In the genomic region with DNA sequence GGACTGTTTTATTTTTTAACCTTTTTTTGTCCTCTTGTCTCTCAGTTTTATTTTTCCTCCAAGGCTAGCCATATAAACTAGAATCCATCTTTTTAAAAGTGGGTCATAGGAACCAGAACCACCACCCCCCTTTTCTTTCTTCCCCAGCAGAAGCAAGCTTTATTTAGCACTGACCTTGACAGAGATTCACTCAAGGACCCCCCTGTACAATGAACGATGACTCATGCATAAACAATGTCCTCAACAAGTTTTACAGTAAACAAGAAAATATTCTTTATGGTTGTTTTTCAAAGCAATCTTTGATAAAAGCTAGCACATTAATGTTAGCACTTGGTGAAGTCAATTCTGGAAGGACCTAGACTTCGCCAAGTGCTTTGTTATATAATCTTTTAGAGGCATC, we compare ENCODE assay signal across 16 cellular contexts. TPM values are rescaled to one million over a fixed set of nuclear protein-coding genes. Genes with fewer than 3 reads are reported as not detected.
DNase-seq lines count a peak whose midpoint lies in the region; ATAC-seq and TF ChIP-seq lines count a peak whose summit lies in the region.
"Had no signal": no experiment of that assay in that cellular context is flagged by ENCODE, and none has a peak within 500 bp of the region (broad histone marks: within the 10 kb centered on the region; RNA-seq: fewer than 3 reads in every experiment).

No MANE protein-coding gene starts in this region.

- H3K36me3 ChIP-seq in mammary epithelial cell (ENCODE audit: insufficient read depth, low read length) (no peaks in the 10 kb centered on the region), mucosa of descending colon (ENCODE audit: low read depth) (no peaks in the 10 kb centered on the region)
- H3K36me3 ChIP-seq: breast epithelium, ovary had no signal

- H3K4me2 ChIP-seq in mammary epithelial cell (ENCODE audit: insufficient read depth, low read depth, low read length), result no peak overlapping the region

- H3K36me3 Mint-ChIP-seq in MCF 10A (ENCODE audit: insufficient read depth, unreplicated experiment) (peaks cover 5% of the 10 kb centered on the region), WTC11 (no peaks in the 10 kb centered on the region; the same call in 1 of the 2 replicates)
- peaks cover 25% of the 10 kb centered on the region for H3K36me3 Mint-ChIP-seq in stimulated activated memory B cell treated with anti-CD40 and anti-IgM and Interleukin-4, amounts not matched to agents 10 μg/mL and 1 μg/mL and 100 μg/mL, for 72 hours

- H3K4me3 Mint-ChIP-seq in MCF 10A (ENCODE audit: unreplicated experiment) (no peak overlapping the region), WTC11 (no peak overlapping the region)
- no peak overlapping the region for H3K4me3 Mint-ChIP-seq in stimulated activated memory B cell treated with anti-CD40 and anti-IgM and Interleukin-4, amounts not matched to agents 10 μg/mL and 1 μg/mL and 100 μg/mL, for 72 hours

- H3K27me3 ChIP-seq in mammary epithelial cell (ENCODE audit: insufficient read depth, low read length), result no peaks in the 10 kb centered on the region
- H3K27me3 ChIP-seq: breast epithelium, ovary had no signal

- no peaks in the 10 kb centered on the region for H4K20me1 ChIP-seq in mammary epithelial cell (ENCODE audit: insufficient read depth, low read length)

- ATAC-seq in WTC11 (no peak), GM21390 (IDR thresholded peaks at IDR 0.05; ENCODE audit: unreplicated experiment) (no peak), mucosa of descending colon (no peak)
- no peak for ATAC-seq in stimulated activated memory B cell treated with anti-CD40 and anti-IgM and Interleukin-4, amounts not matched to agents 10 μg/mL and 1 μg/mL and 100 μg/mL, for 72 hours

- H2AFZ ChIP-seq in mammary epithelial cell (ENCODE audit: low read depth, low read length), result no peak overlapping the region

- DNase-seq in MCF 10A (ENCODE audit: unreplicated experiment) (no peak), mammary epithelial cell (no peak), WTC11 (ENCODE audit: low spot score) (no peak), fibroblast of the aortic adventitia (ENCODE audit: low read depth) (peak; percentile 13), mucosa of descending colon (no peak)
- DNase-seq in activated effector memory CD4-positive, alpha-beta T cell treated with Interleukin-2 at 50 U/mL for 16 hours, result no peak
- DNase-seq: activated CD4-positive, alpha-beta T cell treated with anti-CD3 and anti-CD28 coated beads, Interleukin-2, amount 50 U/mL, for 1 hour; DMS 273 treated with DMSO at 0.1 percent for 48 hours; NCI-H1105 treated with DMSO at 0.1 percent for 48 hours; ovary had no signal

- peaks cover 85% of the 10 kb centered on the region for H3K79me2 ChIP-seq in mammary epithelial cell (ENCODE audit: insufficient read depth, low read length)

- POLR2A ChIA-PET in MCF 10A (lab: Yijun Ruan, JAX), result interaction anchor here (5.8 kb wide), 1 partner anchor 13 kb away, joined by 53 read pairs; the partner anchor contains the start of gene PKN2
- POLR2A ChIA-PET in WTC11 (lab: Charles Lee), result interaction anchor here (2.5 kb wide), 1 partner anchor 14 kb away, joined by 8 read pairs; the partner anchor contains the start of gene PKN2

- TF ChIP-seq CTCF in MCF 10A (IDR thresholded peaks at IDR 0.05; ENCODE audit: unreplicated experiment) (no peak), mammary epithelial cell (conservative IDR thresholded peaks at IDR 0.05 in 1 of 2, IDR thresholded peaks at IDR 0.05 in 1 of 2; ENCODE audit: extremely low read depth in 1 of 2, insufficient read depth in 1 of 2, low read depth in 1 of 2, low read length in 2 of 2) (no peak), WTC11 (IDR thresholded peaks at IDR 0.05) (no peak), fibroblast of the aortic adventitia (IDR thresholded peaks at IDR 0.05; ENCODE audit: insufficient read depth, low read length) (no peak), mucosa of descending colon (IDR thresholded peaks at IDR 0.05) (no peak)

- dilution Hi-C loops in mammary epithelial cell (cut with HindIII; ENCODE audit: low sequenced_read_pairs), result no loop called here

- no peaks in the 10 kb centered on the region for H3K9me3 Mint-ChIP-seq in MCF 10A (ENCODE audit: unreplicated experiment)
- peaks cover 5% of the 10 kb centered on the region; the same call in 1 of the 2 replicates for H3K9me3 Mint-ChIP-seq in WTC11
- H3K9me3 Mint-ChIP-seq in stimulated activated memory B cell treated with anti-CD40 and anti-IgM and Interleukin-4, amounts not matched to agents 10 μg/mL and 1 μg/mL and 100 μg/mL, for 72 hours, result no peaks in the 10 kb centered on the region
- H3K9me3 Mint-ChIP-seq: activated T-helper 2 cell treated with anti-CD3 and anti-CD28 coated beads, Interferon-gamma antibody, Interleukin-2, Interleukin-4, amounts not matched to agents 10 μg/mL and 5 μg/mL and 100 μg/mL, durations not matched to agents 14 hours and 24 hours and 36 hours; IgD-negative memory B cell had no signal

- peaks cover 3% of the 10 kb centered on the region for H3K9me3 ChIP-seq in mammary epithelial cell (replicated peaks; ENCODE audit: insufficient read depth, low read length)
- no peaks in the 10 kb centered on the region for H3K9me3 ChIP-seq in mucosa of descending colon
- H3K9me3 ChIP-seq: breast epithelium, ovary had no signal

- intact Hi-C loops in MCF 10A (cut with micrococcal nuclease) (no loop called here), mammary epithelial cell (cut with micrococcal nuclease) (no loop called here), mucosa of descending colon (cut with DNase I, micrococcal nuclease) (no loop called here)

- H3K27me3 Mint-ChIP-seq in MCF 10A (ENCODE audit: insufficient read depth, unreplicated experiment), result no peaks in the 10 kb centered on the region
- no peaks in the 10 kb centered on the region for H3K27me3 Mint-ChIP-seq in WTC11 (ENCODE audit: low read depth)
- no peaks in the 10 kb centered on the region for H3K27me3 Mint-ChIP-seq in stimulated activated memory B cell treated with anti-CD40 and anti-IgM and Interleukin-4, amounts not matched to agents 10 μg/mL and 1 μg/mL and 100 μg/mL, for 72 hours
- H3K27me3 Mint-ChIP-seq: IgD-negative memory B cell had no signal

- in situ Hi-C loops in mammary epithelial cell (cut with MboI; ENCODE audit: low sequenced_read_pairs in 2 of 2), result no loop called here

- H3K9ac ChIP-seq in mammary epithelial cell (ENCODE audit: insufficient read depth, low read length), result no peak overlapping the region

- H3K27ac Mint-ChIP-seq in MCF 10A (ENCODE audit: low read depth, unreplicated experiment) (peak overlapping the region; percentile 1), WTC11 (peak overlapping the region; percentile 28)
- H3K27ac Mint-ChIP-seq in stimulated activated memory B cell treated with anti-CD40 and anti-IgM and Interleukin-4, amounts not matched to agents 10 μg/mL and 1 μg/mL and 100 μg/mL, for 72 hours, result peak overlapping the region; percentile 44
- H3K27ac Mint-ChIP-seq: activated T-helper 2 cell treated with anti-CD3 and anti-CD28 coated beads, Interferon-gamma antibody, Interleukin-2, Interleukin-4, amounts not matched to agents 10 μg/mL and 5 μg/mL and 100 μg/mL, durations not matched to agents 14 hours and 24 hours and 36 hours had no signal

- H3K4me1 Mint-ChIP-seq in MCF 10A (ENCODE audit: insufficient read depth, unreplicated experiment) (peaks cover 28% of the 10 kb centered on the region), WTC11 (peaks cover 29% of the 10 kb centered on the region)
- H3K4me1 Mint-ChIP-seq in stimulated activated memory B cell treated with anti-CD40 and anti-IgM and Interleukin-4, amounts not matched to agents 10 μg/mL and 1 μg/mL and 100 μg/mL, for 72 hours, result peaks cover 69% of the 10 kb centered on the region

- H3K4me3 ChIP-seq in mammary epithelial cell (replicated peaks in 1 of 3; ENCODE audit: insufficient read depth in 1 of 3, low read depth in 2 of 3, low read length in 3 of 3) (no peak overlapping the region), fibroblast of the aortic adventitia (ENCODE audit: low read depth, low read length) (no peak overlapping the region), mucosa of descending colon (no peak overlapping the region)
- H3K4me3 ChIP-seq: breast epithelium, ovary had no signal

- H3K27ac ChIP-seq in mammary epithelial cell (ENCODE audit: insufficient read depth, low read depth, low read length), result no peak overlapping the region
- H3K27ac ChIP-seq: breast epithelium, epithelial cell of prostate had no signal

- CTCF ChIA-PET in MCF 10A (lab: Yijun Ruan, JAX), result interaction anchor here (0.8 to 1.6 kb wide), 3 partner anchors 14 to 76 kb away, joined by 3 to 4 read pairs (median 4); partner anchors contain the start of gene PKN2
- CTCF ChIA-PET in mammary epithelial cell (lab: Charles Lee; ENCODE audit: low non-redundant PET), result no interaction called here
- CTCF ChIA-PET in WTC11 (lab: Charles Lee), result no interaction called here

- BruUV-seq in MCF 10A (replicated peaks; lab: Mats Ljungman, UMichigan), result no TSS peak
- no TSS peak for BruUV-seq in mammary epithelial cell (replicated peaks; lab: Mats Ljungman, UMichigan)

- WGBS in mammary epithelial cell (ENCODE audit: low coverage, missing lambda C conversion rate), result 93% methylated on average over 2 of the region's 2 CpGs

- H3K4me1 ChIP-seq in mammary epithelial cell (ENCODE audit: insufficient read depth, low read length) (peaks cover 3% of the 10 kb centered on the region), mucosa of descending colon (ENCODE audit: low read depth) (peaks cover 13% of the 10 kb centered on the region)
- H3K4me1 ChIP-seq: breast epithelium had no signal

TF ChIP-seq in WTC11, 78 proteins besides CTCF, POLR2A, EP300 and RAD21:
- TF ChIP-seq ETV6 (CRISPR knock-in tag; IDR thresholded peaks at IDR 0.05) (no peak), CREM (CRISPR knock-in tag; IDR thresholded peaks at IDR 0.05) (no peak), FOXP1 (CRISPR knock-in tag; IDR thresholded peaks at IDR 0.05; ENCODE audit: borderline replicate concordance) (no peak)
TF ChIP-seq in WTC11: peak in this region for 0.

RNA-seq across cellular contexts. Expression of gene PKN2, which starts 14.1 kb away (rescaled TPM):
- total RNA-seq in MCF 10A (2022) (35.4 and 40.2 TPM in 2 replicates), mammary epithelial cell (10 to 100 TPM; 34.3 to 41.9 TPM), WTC11 (2021) (30.8 to 32.6 TPM (median 32.2 TPM) in 3 replicates), fibroblast of the aortic adventitia (ENCODE audit: low replicate concordance) (40.1 and 58.8 TPM in 2 replicates), mucosa of descending colon (10 to 100 TPM; 54.6 to 81.9 (median 58.0) TPM)
- polyA plus RNA-seq in mammary epithelial cell, result 16.8 TPM
- polyA minus RNA-seq in mammary epithelial cell, result 13.9 TPM
